ENCODE assay signal across 29 cellular contexts in genomic region chr11:19974886-19975285, GRCh38.
"Had no signal": no experiment of that assay in that cellular context is flagged by ENCODE, and none has a peak within 500 bp of the region (broad histone marks: within the 10 kb centered on the region; RNA-seq: fewer than 3 reads in every experiment).

No MANE protein-coding gene starts in this region.

- H3K9me3 Mint-ChIP-seq: activated CD4-positive, alpha-beta T cell treated with anti-CD3 and anti-CD28 coated beads, Interleukin-2, amount 10 ng/mL, durations not matched to agents 7 days and 5 days; activated naive CD4-positive, alpha-beta T cell treated with anti-CD3 and anti-CD28 coated beads, Interleukin-2, amount 50 U/mL, for 24 hours; activated naive CD8-positive, alpha-beta T cell treated with anti-CD3 and anti-CD28 coated beads, Interleukin-2, amount 10 ng/mL, durations not matched to agents 7 days and 5 days; activated T-cell treated with anti-CD3 and anti-CD28 coated beads, Interleukin-2, amount 50 U/mL, for 24 hours; activated T-helper 2 cell treated with anti-CD3 and anti-CD28 coated beads, Interferon-gamma antibody, Interleukin-2, Interleukin-4, amounts not matched to agents 10 μg/mL and 5 μg/mL and 100 μg/mL, durations not matched to agents 14 hours and 24 hours and 36 hours; WTC11 had no signal

- H3K9me3 ChIP-seq: ascending aorta, Peyer's patch, SJSA1 had no signal

- H3K36me3 Mint-ChIP-seq: activated naive CD4-positive, alpha-beta T cell treated with anti-CD3 and anti-CD28 coated beads, Interleukin-2, amount 50 U/mL, for 24 hours had no signal

- H3K36me3 ChIP-seq: Peyer's patch had no signal

- H3K4me3 Mint-ChIP-seq: activated CD4-positive, alpha-beta T cell treated with anti-CD3 and anti-CD28 coated beads for 36 hours; activated CD4-positive, alpha-beta T cell treated with anti-CD3 and anti-CD28 coated beads, Interleukin-2, amount 10 ng/mL, durations not matched to agents 7 days and 5 days; activated CD8-positive, alpha-beta T cell treated with anti-CD3 and anti-CD28 coated beads, Interleukin-2, amount 10 ng/mL, durations not matched to agents 7 days and 5 days; activated naive CD4-positive, alpha-beta T cell treated with anti-CD3 and anti-CD28 coated beads, Interleukin-2, amount 50 U/mL, for 24 hours; activated naive CD8-positive, alpha-beta T cell treated with anti-CD3 and anti-CD28 coated beads, Interleukin-2, amount 10 ng/mL, durations not matched to agents 7 days and 5 days; activated T-cell treated with anti-CD3 and anti-CD28 coated beads, Interleukin-2, amount 50 U/mL, for 24 hours; WTC11 had no signal

- ATAC-seq: activated CD4-positive, alpha-beta T cell treated with anti-CD3 and anti-CD28 coated beads for 36 hours; activated CD4-positive, CD25-positive, alpha-beta regulatory T cell treated with anti-CD3 and anti-CD28 coated beads, Interleukin-2, amount 50 U/mL, for 24 hours; activated CD8-positive, alpha-beta T cell treated with anti-CD3 and anti-CD28 coated beads, Interleukin-2, amount 10 ng/mL, durations not matched to agents 7 days and 5 days; PC-3; WTC11 had no signal

- H3K27me3 Mint-ChIP-seq: activated naive CD4-positive, alpha-beta T cell treated with anti-CD3 and anti-CD28 coated beads, Interleukin-2, amount 50 U/mL, for 24 hours had no signal

- H3K4me3 ChIP-seq: ascending aorta, Peyer's patch, SJSA1 had no signal

- H3K27ac Mint-ChIP-seq: activated CD4-positive, alpha-beta T cell treated with anti-CD3 and anti-CD28 coated beads for 36 hours; activated CD4-positive, alpha-beta T cell treated with anti-CD3 and anti-CD28 coated beads, Interleukin-2, amount 10 ng/mL, durations not matched to agents 7 days and 5 days; activated CD8-positive, alpha-beta T cell treated with anti-CD3 and anti-CD28 coated beads, Interleukin-2, amount 10 ng/mL, durations not matched to agents 7 days and 5 days; activated naive CD4-positive, alpha-beta T cell treated with anti-CD3 and anti-CD28 coated beads, Interleukin-2, amount 50 U/mL, for 24 hours; activated naive CD8-positive, alpha-beta T cell treated with anti-CD3 and anti-CD28 coated beads, Interleukin-2, amount 10 ng/mL, durations not matched to agents 7 days and 5 days; activated T-cell treated with anti-CD3 and anti-CD28 coated beads, Interleukin-2, amount 50 U/mL, for 24 hours; activated T-helper 2 cell treated with anti-CD3 and anti-CD28 coated beads, Interferon-gamma antibody, Interleukin-2, Interleukin-4, amounts not matched to agents 10 μg/mL and 5 μg/mL and 100 μg/mL, durations not matched to agents 14 hours and 24 hours and 36 hours; WTC11 had no signal

- H3K27ac ChIP-seq: ascending aorta, Peyer's patch, SJSA1 had no signal

- DNase-seq: activated CD4-positive, alpha-beta T cell treated with anti-CD3 and anti-CD28 coated beads for 36 hours; activated CD4-positive, alpha-beta T cell treated with anti-CD3 and anti-CD28 coated beads, Interleukin-2, amount 10 ng/mL, durations not matched to agents 7 days and 5 days; activated CD4-positive, alpha-beta T cell treated with anti-CD3 and anti-CD28 coated beads, Interleukin-2, amount 50 U/mL, for 48 hours; activated CD8-positive, alpha-beta T cell treated with anti-CD3 and anti-CD28 coated beads, Interleukin-2, amount 10 ng/mL, durations not matched to agents 7 days and 5 days; activated gamma-delta T cell; activated naive CD4-positive, alpha-beta T cell treated with Interleukin-2 at 50 U/mL for 16 hours; activated naive CD8-positive, alpha-beta T cell treated with anti-CD3 and anti-CD28 coated beads, Interleukin-2, amount 10 ng/mL, durations not matched to agents 7 days and 5 days; activated T-cell treated with anti-CD3 and anti-CD28 coated beads, Interleukin-2, amount 50 U/mL, for 24 hours; amygdala; Kasumi-1; KG1; NCI-H1092 treated with DMSO at 0.1 percent for 48 hours; NCI-H146; NCI-H187 treated with DMSO at 0.1 percent for 48 hours; NCI-H2081; NCI-H2171 treated with DMSO at 0.1 percent for 48 hours; NCI-H2227 treated with DMSO at 0.1 percent for 48 hours; NCI-H446; NCI-H510A treated with DMSO at 0.1 percent for 48 hours; PC-3; Peyer's patch; RPMI8226; SHP77 treated with DMSO at 0.1 percent for 48 hours had no signal

- H3K4me1 ChIP-seq: Peyer's patch had no signal

- H3K4me1 Mint-ChIP-seq: activated naive CD4-positive, alpha-beta T cell treated with anti-CD3 and anti-CD28 coated beads, Interleukin-2, amount 50 U/mL, for 24 hours had no signal

- H3K27me3 ChIP-seq: ascending aorta, Peyer's patch, SJSA1 had no signal
